In genomic region chr2:239401450-239402227, GRCh38 we compare ENCODE assay signal across 1 cellular context.
TF ChIP-seq lines count a peak whose summit lies in the region.

No MANE protein-coding gene starts in this region.

TF ChIP-seq in HEK293, 187 proteins besides CTCF, POLR2A, EP300 and RAD21 (continued from another document):
- TF ChIP-seq ZBTB11 (tag by site-specific recombination; conservative IDR thresholded peaks at IDR 0.05; ENCODE audit: low read depth): no peak
- TF ChIP-seq ZEB2 (tag by site-specific recombination; IDR thresholded peaks at IDR 0.05): peak; percentile 85
- peak; percentile 70; the same call in 1 of the 2 replicates for TF ChIP-seq ZNF24 (tag by site-specific recombination; IDR thresholded peaks at IDR 0.05)
- TF ChIP-seq GLIS2 (tag by site-specific recombination; IDR thresholded peaks at IDR 0.05): peak; percentile 50
- TF ChIP-seq ZNF843 (tag by site-specific recombination; IDR thresholded peaks at IDR 0.05): peak; percentile 66; the same call in 1 of the 2 replicates
- TF ChIP-seq ZNF366 (tag by site-specific recombination; conservative IDR thresholded peaks at IDR 0.05): no peak
- TF ChIP-seq PATZ1 (tag by site-specific recombination; IDR thresholded peaks at IDR 0.05): peak; percentile 76
- 0 out of 2 replicates have a peak, but pooled peaks have one; percentile 9 for TF ChIP-seq ZSCAN4 (tag by site-specific recombination; IDR thresholded peaks at IDR 0.05)
- 0 out of 2 replicates have a peak, but pooled peaks have one; percentile 27 for TF ChIP-seq HOXC10 (CRISPR knock-in tag; IDR thresholded peaks at IDR 0.05)
- TF ChIP-seq ZNF561 (tag by site-specific recombination; IDR thresholded peaks at IDR 0.05; ENCODE audit: borderline replicate concordance): peak; percentile 93
- no peak for TF ChIP-seq ZNF777 (tag by site-specific recombination; IDR thresholded peaks at IDR 0.05; ENCODE audit: borderline replicate concordance)
- TF ChIP-seq ZFP41 (tag by site-specific recombination; IDR thresholded peaks at IDR 0.05; ENCODE audit: borderline replicate concordance): no peak
- TF ChIP-seq ZNF529 (tag by site-specific recombination; IDR thresholded peaks at IDR 0.05; ENCODE audit: insufficient replicate concordance): no peak
